ENCODE assay signal across 1 cellular context in genomic region chr16:5070431-5071186, GRCh38.
TF ChIP-seq lines count a peak whose summit lies in the region.

No MANE protein-coding gene starts in this region.

TF ChIP-seq in H1, 55 proteins besides CTCF, POLR2A, EP300 and RAD21:
- TF ChIP-seq BRCA1 (IDR thresholded peaks at IDR 0.05; ENCODE audit: low read depth, low read length) (no peak), SIRT6 (IDR thresholded peaks at IDR 0.05; ENCODE audit: low read length) (no peak)
